8 cellular contexts compared by ENCODE assay signal in the genomic region with DNA sequence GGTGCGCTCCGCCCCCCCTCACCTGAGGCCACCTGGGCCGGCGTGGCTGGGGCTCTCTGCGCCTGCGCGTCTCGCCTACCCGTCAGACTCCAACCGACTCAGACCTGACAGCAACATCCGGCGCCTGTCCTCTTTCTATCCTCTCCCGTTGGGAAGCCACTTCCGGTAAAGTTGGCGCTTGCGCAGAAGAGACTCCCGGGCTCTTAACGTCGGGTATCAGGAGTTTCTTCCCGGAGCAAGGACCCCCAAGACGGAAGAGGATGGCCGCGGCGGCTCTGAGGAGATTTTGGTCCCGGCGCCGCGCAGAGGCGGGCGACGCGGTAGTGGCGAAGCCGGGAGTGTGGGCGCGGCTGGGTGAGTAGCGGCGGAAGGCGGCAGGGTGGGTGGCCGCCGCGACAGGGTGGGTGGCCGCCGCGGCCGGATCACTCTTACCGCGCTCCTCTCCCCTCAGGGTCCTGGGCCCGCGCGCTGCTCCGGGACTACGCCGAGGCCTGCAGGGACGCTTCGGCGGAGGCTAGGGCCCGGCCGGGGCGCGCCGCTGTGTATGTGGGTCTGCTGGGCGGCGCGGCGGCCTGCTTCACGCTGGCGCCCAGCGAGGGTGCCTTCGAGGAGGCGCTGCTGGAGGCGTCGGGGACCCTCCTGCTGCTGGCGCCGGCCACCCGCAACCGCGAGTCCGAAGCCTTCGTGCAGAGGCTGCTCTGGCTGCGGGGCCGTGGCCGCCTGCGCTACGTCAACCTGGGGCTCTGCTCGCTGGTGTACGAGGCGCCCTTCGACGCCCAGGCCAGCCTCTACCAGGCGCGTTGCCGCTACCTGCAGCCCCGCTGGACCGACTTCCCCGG. TPM values are rescaled to one million over a fixed set of nuclear protein-coding genes. Genes with fewer than 3 reads are reported as not detected.
DNase-seq lines count a peak whose midpoint lies in the region; TF ChIP-seq lines count a peak whose summit lies in the region.

A gene (plus strand): TSS at position 249 of the 839 bp plus-strand sequence. CDS start 12 bp downstream, at position 261.
A gene (minus strand): TSS at position 77 of the 839 bp plus-strand sequence. CDS start 229 bp downstream, outside the sequence.

- peak within 1 kb of the TSS; percentile 85 for H3K4me2 ChIP-seq in neural cell (ENCODE audit: low read length)

- peaks cover 23% of the 10 kb centered on the region for H3K79me2 ChIP-seq in neural cell (replicated peaks; ENCODE audit: insufficient read depth, low read length)

- no peak for TF ChIP-seq CTCF in fibroblast of villous mesenchyme (IDR thresholded peaks at IDR 0.05; ENCODE audit: insufficient read depth, low read depth, low read length)
- TF ChIP-seq CTCF in neural cell (IDR thresholded peaks at IDR 0.05; ENCODE audit: poor library complexity, severe bottlenecking) = peak; percentile 38
- no peak for TF ChIP-seq CTCF in stomach (IDR thresholded peaks at IDR 0.05)

- H3K27ac ChIP-seq in neural cell (ENCODE audit: low read length) = peak within 1 kb of the TSS; percentile 64
- H3K27ac ChIP-seq in stomach = peak within 1 kb of the TSS; percentile 83 to 94 (median 89)

- H3K27me3 ChIP-seq in H7 (ENCODE audit: control insufficient read depth, insufficient read depth, low read length) (no peaks in the 10 kb centered on the region), MG63 (no peaks in the 10 kb centered on the region), neural cell (ENCODE audit: insufficient read depth, low read depth, low read length) (no peaks in the 10 kb centered on the region), stomach (no peaks in the 10 kb centered on the region)

- H3K4me3 ChIP-seq in H7 (ENCODE audit: insufficient read depth, low read depth, low read length) = peak within 1 kb of the TSS; percentile 95
- H3K4me3 ChIP-seq in MG63 = peak within 1 kb of the TSS; percentile 94
- H3K4me3 ChIP-seq in fibroblast of villous mesenchyme (ENCODE audit: low read depth, low read length) = peak within 1 kb of the TSS; percentile 91
- H3K4me3 ChIP-seq in neural cell (ENCODE audit: low read length) = peak within 1 kb of the TSS; percentile 98
- peak within 1 kb of the TSS; percentile 69 to 100 (median 98) for H3K4me3 ChIP-seq in stomach

- H3K9me3 ChIP-seq in MG63 (no peaks in the 10 kb centered on the region), neural cell (ENCODE audit: low read length) (no peaks in the 10 kb centered on the region), stomach (no peaks in the 10 kb centered on the region)

- 0 to 1% (median 1%) methylated on average over 26 to 95 of the region's 96 CpGs for WGBS in stomach, 5 donors

- H3K9me2 ChIP-seq in neural cell (ENCODE audit: insufficient read depth, low read length) = no peaks in the 10 kb centered on the region

- peak within 1 kb of the TSS; percentile 84 for H3K9ac ChIP-seq in neural cell (ENCODE audit: low read length)

- H2AFZ ChIP-seq in neural cell (ENCODE audit: low read depth, low read length) = peak within 1 kb of the TSS; percentile 27

- DNase-seq in EH (ENCODE audit: low read depth) (peak; percentile 99), H7 (peak; percentile 99), MG63 (peak; percentile 96), SHP77 treated with DMSO at 0.1 percent for 48 hours (lab: John Stamatoyannopoulos, UW) (peak; percentile 92), activated gamma-delta T cell (lab: John Stamatoyannopoulos, UW) (peak; percentile 68), fibroblast of villous mesenchyme (ENCODE audit: low read depth) (peak; percentile 99), stomach (peak; percentile 98)

- H4K20me1 ChIP-seq in neural cell (ENCODE audit: insufficient read depth) = no peaks in the 10 kb centered on the region

- peaks cover 19 to 58% (median 44%) of the 10 kb centered on the region in 4 donors for H3K4me1 ChIP-seq in stomach

- H3K36me3 ChIP-seq in H7 (replicated peaks; ENCODE audit: control insufficient read depth, insufficient read depth, low read length) (peaks cover 11% of the 10 kb centered on the region), MG63 (peaks cover 54% of the 10 kb centered on the region), neural cell (ENCODE audit: insufficient read depth, low read length) (no peaks in the 10 kb centered on the region), stomach (peaks cover 10 to 46% (median 41%) of the 10 kb centered on the region in 4 donors)

- TF ChIP-seq RAD21 in neural cell (conservative IDR thresholded peaks at IDR 0.05) = no peak

- TF ChIP-seq EP300 in neural cell (conservative IDR thresholded peaks at IDR 0.05; ENCODE audit: poor library complexity, severe bottlenecking) (peak; percentile 65), stomach (IDR thresholded peaks at IDR 0.05) (no peak)

- no peak for TF ChIP-seq POLR2A in stomach (IDR thresholded peaks at IDR 0.05)

- no peaks in the 10 kb centered on the region for H3F3A ChIP-seq in neural cell (ENCODE audit: insufficient read depth, low read length, poor library complexity, severe bottlenecking)

- intact Hi-C loops in stomach (cut with DNase I; ENCODE audit: low total_unique reads) = loop anchor here (10.0 kb wide), 1 partner anchor 54 kb away; a partner anchor contains a TSS

TF ChIP-seq in neural cell, 6 proteins besides CTCF, POLR2A, EP300 and RAD21:
- TF ChIP-seq, protein P1, sequence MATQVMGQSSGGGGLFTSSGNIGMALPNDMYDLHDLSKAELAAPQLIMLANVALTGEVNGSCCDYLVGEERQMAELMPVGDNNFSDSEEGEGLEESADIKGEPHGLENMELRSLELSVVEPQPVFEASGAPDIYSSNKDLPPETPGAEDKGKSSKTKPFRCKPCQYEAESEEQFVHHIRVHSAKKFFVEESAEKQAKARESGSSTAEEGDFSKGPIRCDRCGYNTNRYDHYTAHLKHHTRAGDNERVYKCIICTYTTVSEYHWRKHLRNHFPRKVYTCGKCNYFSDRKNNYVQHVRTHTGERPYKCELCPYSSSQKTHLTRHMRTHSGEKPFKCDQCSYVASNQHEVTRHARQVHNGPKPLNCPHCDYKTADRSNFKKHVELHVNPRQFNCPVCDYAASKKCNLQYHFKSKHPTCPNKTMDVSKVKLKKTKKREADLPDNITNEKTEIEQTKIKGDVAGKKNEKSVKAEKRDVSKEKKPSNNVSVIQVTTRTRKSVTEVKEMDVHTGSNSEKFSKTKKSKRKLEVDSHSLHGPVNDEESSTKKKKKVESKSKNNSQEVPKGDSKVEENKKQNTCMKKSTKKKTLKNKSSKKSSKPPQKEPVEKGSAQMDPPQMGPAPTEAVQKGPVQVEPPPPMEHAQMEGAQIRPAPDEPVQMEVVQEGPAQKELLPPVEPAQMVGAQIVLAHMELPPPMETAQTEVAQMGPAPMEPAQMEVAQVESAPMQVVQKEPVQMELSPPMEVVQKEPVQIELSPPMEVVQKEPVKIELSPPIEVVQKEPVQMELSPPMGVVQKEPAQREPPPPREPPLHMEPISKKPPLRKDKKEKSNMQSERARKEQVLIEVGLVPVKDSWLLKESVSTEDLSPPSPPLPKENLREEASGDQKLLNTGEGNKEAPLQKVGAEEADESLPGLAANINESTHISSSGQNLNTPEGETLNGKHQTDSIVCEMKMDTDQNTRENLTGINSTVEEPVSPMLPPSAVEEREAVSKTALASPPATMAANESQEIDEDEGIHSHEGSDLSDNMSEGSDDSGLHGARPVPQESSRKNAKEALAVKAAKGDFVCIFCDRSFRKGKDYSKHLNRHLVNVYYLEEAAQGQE (IDR thresholded peaks at IDR 0.05; ENCODE audit: borderline replicate concordance) = peak; percentile 70
- peak; percentile 49 for TF ChIP-seq SMC3 (conservative IDR thresholded peaks at IDR 0.05; ENCODE audit: poor library complexity)
- TF ChIP-seq MXI1 (conservative IDR thresholded peaks at IDR 0.05; ENCODE audit: poor library complexity, severe bottlenecking) = peak; percentile 79
- TF ChIP-seq POLR2AphosphoS5 (IDR thresholded peaks at IDR 0.05) = peak; percentile 82
- no peak for TF ChIP-seq EZH2 (IDR thresholded peaks at IDR 0.05; ENCODE audit: borderline replicate concordance, insufficient read depth, low read length, poor library complexity, severe bottlenecking)
- peak; percentile 89 for TF ChIP-seq TAF1 (IDR thresholded peaks at IDR 0.05; ENCODE audit: low read depth)

RNA-seq across cellular contexts. Expression of the first gene that starts in this region (rescaled TPM):
- 58.2 and 68.3 TPM in 2 replicates for total RNA-seq in H7 (2014; rRNA removed; shearing (Covaris generic))
- 29.3 and 39.2 TPM in 2 replicates for total RNA-seq in MG63 (2014; rRNA removed; shearing (Covaris generic); ENCODE audit: low replicate concordance)
- 38.7 and 41.0 TPM in 2 replicates for total RNA-seq in fibroblast of villous mesenchyme
- 39.4 and 52.1 TPM in 2 replicates for polyA plus RNA-seq in neural cell
- polyA minus RNA-seq in neural cell = 57.6 and 69.1 TPM in 2 replicates
- total RNA-seq in stomach = 100 to 1,000 TPM in 1 of 5 donors, 10 to 100 TPM in 3, 1 to 10 TPM in 1; 9.8 to 294 (median 34.4) TPM
- 10 to 100 TPM; 14.3 to 18.6 (median 14.3) TPM for polyA plus RNA-seq in stomach

RNA-seq across cellular contexts. Expression of the second gene that starts in this region (rescaled TPM):
- total RNA-seq in H7 (2014; rRNA removed; shearing (Covaris generic)) = 81.1 and 90.3 TPM in 2 replicates
- total RNA-seq in MG63 (2014; rRNA removed; shearing (Covaris generic); ENCODE audit: low replicate concordance) = 74.6 and 82.8 TPM in 2 replicates
- total RNA-seq in fibroblast of villous mesenchyme (112 and 128 TPM in 2 replicates), stomach (10 to 100 TPM in 4 of 5 donors, under 1 TPM in 1; 0.58 to 72.3 (median 52.6) TPM)
- polyA plus RNA-seq in neural cell (101 and 109 TPM in 2 replicates), stomach (10 to 100 TPM; 19.1 to 28.6 (median 28.6) TPM)
- 39.2 and 48.0 TPM in 2 replicates for polyA minus RNA-seq in neural cell

Comparison
In these comparisons a context has a peak if more than half of its experiments do, and no peak if none do; other contexts are left out.
1. Peak in every context shown above with its lines: DNase-seq, H3K4me3 ChIP-seq and H3K27ac ChIP-seq.